12 cellular contexts compared by ENCODE assay signal in genomic region chr10:33249659-33250058, GRCh38.
A peak's percentile ranks its signal among the peaks of the same experiment; 100 is the strongest.
DNase-seq lines count a peak whose midpoint lies in the region; ATAC-seq and TF ChIP-seq lines count a peak whose summit lies in the region.
"Had no signal": no experiment of that assay in that cellular context is flagged by ENCODE, and none has a peak within 500 bp of the region (broad histone marks: within the 10 kb centered on the region; RNA-seq: fewer than 3 reads in every experiment).

No MANE protein-coding gene starts in this region.

- H3K27me3 ChIP-seq in SJSA1 (replicated peaks) (no peaks in the 10 kb centered on the region), heart right ventricle (no peaks in the 10 kb centered on the region), MM.1S (replicated peaks; ENCODE audit: insufficient read depth, low read length) (no peaks in the 10 kb centered on the region)

- no peak overlapping the region for H2AFZ ChIP-seq in MM.1S (ENCODE audit: low read length)

- intact Hi-C loops in heart right ventricle (cut with DNase I) (no loop called here), sciatic nerve (cut with DNase I) (no loop called here)

- TF ChIP-seq CTCF in heart right ventricle (IDR thresholded peaks at IDR 0.05) (no peak), MM.1S (IDR thresholded peaks at IDR 0.05; ENCODE audit: low read length) (no peak)

- no peaks in the 10 kb centered on the region for H4K20me1 ChIP-seq in MM.1S (ENCODE audit: insufficient read depth, low read length)

- H3K36me3 ChIP-seq in SJSA1, result peaks cover 78% of the 10 kb centered on the region
- peaks cover 0 to 100% (median 64%) of the 10 kb centered on the region in 9 donors for H3K36me3 ChIP-seq in heart right ventricle
- no peaks in the 10 kb centered on the region for H3K36me3 ChIP-seq in MM.1S (replicated peaks; ENCODE audit: insufficient read depth, low read length)

- no peak overlapping the region for H3K4me2 ChIP-seq in MM.1S (ENCODE audit: low read depth, low read length)

- DNase-seq in GDM1 (lab: John Stamatoyannopoulos, UW), result peak; percentile 51
- no peak for DNase-seq in SJSA1 (ENCODE audit: low read depth in 1 of 2, low spot score in 2 of 2)
- DNase-seq in heart right ventricle, result peak in 1 of 2 donors; percentile 37
- no peak for DNase-seq in sciatic nerve (ENCODE audit: low spot score)
- no peak for DNase-seq in MM.1S
- no peak for DNase-seq in SKM-1 treated with dmso at 0.1 percent for 144 hours (lab: John Stamatoyannopoulos, UW; ENCODE audit: unreplicated experiment)
- DNase-seq: foreskin fibroblast, NCI-H146, NCI-H524 had no signal

- H3K9ac ChIP-seq in MM.1S (ENCODE audit: low read length), result no peak overlapping the region

- no peaks in the 10 kb centered on the region for H3F3A ChIP-seq in MM.1S (ENCODE audit: insufficient read depth, low read length)

- H3K27ac ChIP-seq in SJSA1 (peak overlapping the region; percentile 38), heart right ventricle (peak overlapping the region; percentile 16 to 90 (median 76)), MM.1S (ENCODE audit: low read length) (no peak overlapping the region)
- H3K27ac ChIP-seq: RWPE1 had no signal

- H3K4me1 ChIP-seq in SJSA1 (replicated peaks) (peaks cover 65% of the 10 kb centered on the region), heart right ventricle (peaks cover 2 to 92% (median 73%) of the 10 kb centered on the region in 9 donors), MM.1S (ENCODE audit: low read length) (no peaks in the 10 kb centered on the region)

- H3K9me3 ChIP-seq in SJSA1 (replicated peaks) (no peaks in the 10 kb centered on the region), heart right ventricle (no peaks in the 10 kb centered on the region), MM.1S (replicated peaks; ENCODE audit: insufficient read depth, low read length) (no peaks in the 10 kb centered on the region)

- H3K79me2 ChIP-seq in MM.1S (ENCODE audit: low read length), result no peaks in the 10 kb centered on the region

- ATAC-seq in heart right ventricle, result peak; percentile 58 to 86 (median 80)
- peak; percentile 23 for ATAC-seq in sciatic nerve
- ATAC-seq in HG03571 (IDR thresholded peaks at IDR 0.05; ENCODE audit: unreplicated experiment), result no peak

- H3K9me2 ChIP-seq in MM.1S (replicated peaks; ENCODE audit: insufficient read depth, low read length), result no peaks in the 10 kb centered on the region

- no peak overlapping the region for H3K4me3 ChIP-seq in SJSA1
- H3K4me3 ChIP-seq in heart right ventricle, result no peak overlapping the region
- H3K4me3 ChIP-seq in MM.1S (ENCODE audit: low read length), result no peak overlapping the region
- H3K4me3 ChIP-seq: coronary artery had no signal

- WGBS in heart right ventricle, 2 donors, result 40 to 44% methylated on average over 6 of the region's 6 CpGs
